ENCODE assay signal across 26 cellular contexts in genomic region chr2:181822097-181822496, GRCh38.
"Had no signal": no experiment of that assay in that cellular context is flagged by ENCODE, and none has a peak within 500 bp of the region (broad histone marks: within the 10 kb centered on the region; RNA-seq: fewer than 3 reads in every experiment).

No MANE protein-coding gene starts in this region.

- H3K4me1 Mint-ChIP-seq: activated B cell treated with CpG ODN at 0.5 μM for 24 hours; activated T-helper 17 cell treated with anti-CD3 and anti-CD28 coated beads, Interleukin-2, amount 50 U/mL, for 72 hours had no signal

- H3K27ac Mint-ChIP-seq: activated B cell treated with CpG ODN at 0.5 μM for 24 hours; activated CD8-positive, alpha-beta T cell treated with anti-CD3 and anti-CD28 coated beads for 36 hours; activated naive CD8-positive, alpha-beta T cell; activated T-helper 17 cell treated with anti-CD3 and anti-CD28 coated beads, Interleukin-2, amount 50 U/mL, for 72 hours had no signal

- H3K36me3 ChIP-seq: cardiac muscle cell, colonic mucosa, WERI-Rb-1 had no signal

- H3K4me3 ChIP-seq: cardiac muscle cell, colonic mucosa had no signal

- H3K36me3 Mint-ChIP-seq: activated naive CD8-positive, alpha-beta T cell had no signal

- H3K4me1 ChIP-seq: colonic mucosa had no signal

- H3K27me3 ChIP-seq: cardiac muscle cell, colonic mucosa had no signal

- H3K9me3 ChIP-seq: colonic mucosa had no signal

- H3K9me3 Mint-ChIP-seq: activated B cell treated with CpG ODN at 0.5 μM for 24 hours; activated CD8-positive, alpha-beta T cell treated with anti-CD3 and anti-CD28 coated beads for 36 hours; activated T-cell treated with anti-CD3 and anti-CD28 coated beads, Interleukin-2, amount 50 U/mL, for 4 hours; activated T-helper 17 cell treated with anti-CD3 and anti-CD28 coated beads, Interleukin-2, amount 50 U/mL, for 72 hours had no signal

- H3K27ac ChIP-seq: cardiac muscle cell, colonic mucosa, WERI-Rb-1 had no signal

- FAIRE-seq: endometrium, frontal cortex had no signal

- DNase-seq: activated B cell treated with CpG ODN at 0.5 μM for 24 hours; activated CD4-positive, alpha-beta T cell treated with anti-CD3 and anti-CD28 coated beads for 48 hours; activated CD4-positive, alpha-beta T cell treated with anti-CD3 and anti-CD28 coated beads, Interleukin-2, amount 50 U/mL, for 1 hour; activated CD4-positive, alpha-beta T cell treated with anti-CD3 and anti-CD28 coated beads, Interleukin-2, amount 50 U/mL, for 48 hours; activated CD8-positive, alpha-beta memory T cell treated with anti-CD3 and anti-CD28 coated beads for 24 hours; activated CD8-positive, alpha-beta T cell treated with anti-CD3 and anti-CD28 coated beads for 36 hours; activated effector memory CD4-positive, alpha-beta T cell treated with Interleukin-2 at 50 U/mL for 16 hours; activated gamma-delta T cell treated with Interleukin-2 at 50 U/mL for 16 hours; activated naive CD4-positive, alpha-beta T cell treated with anti-CD3 and anti-CD28 coated beads, Interleukin-2, amount 50 U/mL, for 16 hours; activated naive CD4-positive, alpha-beta T cell treated with Interleukin-2 at 50 U/mL for 16 hours; activated T-cell treated with anti-CD3 and anti-CD28 coated beads, Interleukin-2, amount 50 U/mL, for 4 hours; amniotic stem cell; anterior cingulate cortex; central memory CD4-positive, alpha-beta T cell; cerebellar nuclear complex; colonic mucosa; effector CD8-positive, alpha-beta T cell; foreskin fibroblast; head of caudate nucleus; T-helper 2 cell; WERI-Rb-1 had no signal

- H3K4me3 Mint-ChIP-seq: activated B cell treated with CpG ODN at 0.5 μM for 24 hours; activated CD8-positive, alpha-beta T cell treated with anti-CD3 and anti-CD28 coated beads for 36 hours; activated naive CD8-positive, alpha-beta T cell; activated T-cell treated with anti-CD3 and anti-CD28 coated beads, Interleukin-2, amount 50 U/mL, for 4 hours; activated T-helper 17 cell treated with anti-CD3 and anti-CD28 coated beads, Interleukin-2, amount 50 U/mL, for 72 hours had no signal

- H3K27me3 Mint-ChIP-seq: activated naive CD8-positive, alpha-beta T cell had no signal
